Comparison of ENCODE assay signal across 1 cellular context in genomic region chr4:20839957-20840356, GRCh38.
TF ChIP-seq lines count a peak whose summit lies in the region.

No MANE protein-coding gene starts in this region.

TF ChIP-seq in HepG2, 621 proteins besides CTCF, POLR2A, EP300 and RAD21 (continued from another document):
- TF ChIP-seq ZXDC (CRISPR knock-in tag; IDR thresholded peaks at IDR 0.05): no peak
- TF ChIP-seq NFE2 (CRISPR knock-in tag; IDR thresholded peaks at IDR 0.05): no peak
- TF ChIP-seq SMARCE1 (IDR thresholded peaks at IDR 0.05; ENCODE audit: borderline replicate concordance): no peak
